16 cellular contexts compared by ENCODE assay signal in the genomic region with DNA sequence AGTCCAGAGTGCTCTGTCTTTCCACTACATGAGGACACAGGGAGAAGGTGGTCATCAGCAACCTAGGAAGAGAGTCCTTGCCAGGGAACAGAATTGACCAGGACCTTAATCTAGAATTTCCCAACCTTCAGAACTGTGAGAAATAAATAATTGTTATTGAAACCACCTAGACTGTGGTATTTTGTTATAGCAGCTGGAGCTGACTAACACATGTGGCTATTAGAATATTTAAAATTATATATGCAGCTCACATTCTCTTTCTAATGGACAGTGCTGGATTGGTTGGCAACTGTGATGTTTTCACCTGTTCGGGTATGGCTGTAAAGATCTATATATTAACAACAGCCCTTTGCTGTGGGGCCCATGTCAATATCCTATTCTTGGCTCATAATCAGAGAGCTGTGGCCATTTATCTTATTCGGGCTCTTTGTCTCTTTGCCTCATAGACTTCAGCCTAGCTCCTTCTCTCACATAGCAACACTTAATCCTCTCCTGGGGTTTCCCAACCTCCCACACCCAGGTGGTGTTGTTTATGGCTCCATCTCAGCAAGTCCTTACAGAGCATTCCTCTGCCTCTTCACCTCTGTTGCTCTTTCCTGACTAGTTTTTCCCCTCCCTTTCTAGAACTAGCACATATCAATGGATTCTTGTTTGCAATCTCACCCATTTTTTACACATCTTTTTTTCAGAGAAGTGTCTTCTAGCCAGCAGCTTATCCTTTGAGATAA. TPM values are rescaled to one million over a fixed set of nuclear protein-coding genes. Genes with fewer than 3 reads are reported as not detected.
DNase-seq lines count a peak whose midpoint lies in the region; ATAC-seq, FAIRE-seq and TF ChIP-seq lines count a peak whose summit lies in the region.
"Had no signal": no experiment of that assay in that cellular context is flagged by ENCODE, and none has a peak within 500 bp of the region (broad histone marks: within the 10 kb centered on the region; RNA-seq: fewer than 3 reads in every experiment).

No MANE protein-coding gene starts in this region.

- peak; percentile 1 for DNase-seq in DMS 273 (lab: John Stamatoyannopoulos, UW; ENCODE audit: unreplicated experiment)
- no peak for DNase-seq in DMS 273 treated with DMSO at 0.1 percent for 48 hours (lab: John Stamatoyannopoulos, UW)
- DNase-seq in K562 (ENCODE audit: extremely low read depth in 1 of 4, low spot score in 3 of 4): no peak
- DNase-seq in iPS-NIHi11 (ENCODE audit: low spot score): peak; percentile 19
- DNase-seq in smooth muscle cell (lab: John Stamatoyannopoulos, UW; ENCODE audit: unreplicated experiment): no peak
- no peak for DNase-seq in activated CD4-positive, alpha-beta T cell treated with anti-CD3 and anti-CD28 coated beads for 48 hours
- DNase-seq in NCI-H187 treated with DMSO at 0.1 percent for 48 hours (lab: John Stamatoyannopoulos, UW): no peak
- DNase-seq: H7, IMR-90, MV-4-11, NCI-H1436, NCI-H2081 treated with DMSO at 0.1 percent for 48 hours, NCI-H446 had no signal

- H3K9me3 ChIP-seq in K562 (replicated peaks; ENCODE audit: control insufficient read depth, insufficient read depth, low read depth, low read length) (no peaks in the 10 kb centered on the region), smooth muscle cell (replicated peaks; ENCODE audit: low read depth) (no peaks in the 10 kb centered on the region)

- ATAC-seq in K562: no peak
- no peak for ATAC-seq in HG03460 (IDR thresholded peaks at IDR 0.05; ENCODE audit: unreplicated experiment)

- H4K20me1 ChIP-seq in K562 (replicated peaks; ENCODE audit: control insufficient read depth, insufficient read depth, low read length) (no peaks in the 10 kb centered on the region), smooth muscle cell (ENCODE audit: low read depth) (no peaks in the 10 kb centered on the region)
- H4K20me1 ChIP-seq: BLaER1 had no signal

- TF ChIP-seq RAD21 in K562 (CRISPR knock-in tag; conservative IDR thresholded peaks at IDR 0.05 in 1 of 2, IDR thresholded peaks at IDR 0.05 in 1 of 2): no peak

- POLR2A ChIA-PET in K562 (lab: Yijun Ruan, JAX): interaction anchor here (1.8 kb wide), 1 partner anchor 11 kb away, joined by 5 read pairs; no protein-coding TSS in a partner anchor

- BruUV-seq in K562 (replicated peaks; lab: Mats Ljungman, UMichigan): no TSS peak

- no peak overlapping the region for H3K4me2 ChIP-seq in K562 (ENCODE audit: insufficient read depth, low read length)
- H3K4me2 ChIP-seq in smooth muscle cell: peak overlapping the region; percentile 7
- H3K4me2 ChIP-seq: BLaER1 had no signal

- H3K4me1 ChIP-seq in K562 (replicated peaks in 1 of 2; ENCODE audit: control insufficient read depth in 2 of 2, insufficient read depth in 2 of 2, low read length in 2 of 2) (no peaks in the 10 kb centered on the region; a peak in 2 of 5 replicates), smooth muscle cell (ENCODE audit: low read depth) (peaks cover 6% of the 10 kb centered on the region)
- H3K4me1 ChIP-seq: BLaER1 had no signal

- no peak for TF ChIP-seq POLR2A in K562 (conservative IDR thresholded peaks at IDR 0.05)

- TF ChIP-seq CTCF in K562 (IDR thresholded peaks at IDR 0.05 in 2 of 3, conservative IDR thresholded peaks at IDR 0.05 in 1 of 3; ENCODE audit: insufficient read depth in 2 of 3, low read depth in 1 of 3, low read length in 3 of 3) (no peak), smooth muscle cell (IDR thresholded peaks at IDR 0.05; ENCODE audit: borderline replicate concordance, insufficient read depth, poor library complexity, severe bottlenecking) (no peak)

- H3K9ac ChIP-seq in K562 (ENCODE audit: insufficient read depth in 1 of 2, low read depth in 2 of 2, low read length in 2 of 2) (no peak overlapping the region), smooth muscle cell (ENCODE audit: low read depth) (no peak overlapping the region)
- H3K9ac ChIP-seq: BLaER1 had no signal

- no peaks in the 10 kb centered on the region for H3K9me1 ChIP-seq in K562 (ENCODE audit: control insufficient read depth, insufficient read depth, low read length)

- H3K27me3 ChIP-seq in K562 (ENCODE audit: control insufficient read depth in 2 of 2, insufficient read depth in 2 of 2, low read length in 2 of 2) (no peaks in the 10 kb centered on the region), smooth muscle cell (ENCODE audit: low read depth) (no peaks in the 10 kb centered on the region)
- H3K27me3 ChIP-seq: BLaER1 had no signal

- TF ChIP-seq EP300 in K562 (IDR thresholded peaks at IDR 0.05; ENCODE audit: low read length): no peak

- CTCF ChIA-PET in K562 (lab: Yijun Ruan, JAX; ENCODE audit: low intra/inter-chr PET ratio): no interaction called here

- in situ Hi-C loops in K562 (cut with MboI): no loop called here

- H3K79me2 ChIP-seq in K562 (ENCODE audit: control insufficient read depth, insufficient read depth, low read length) (no peaks in the 10 kb centered on the region), smooth muscle cell (ENCODE audit: low read depth) (no peaks in the 10 kb centered on the region)

- H3K4me3 ChIP-seq in K562: no peak overlapping the region
- no peak overlapping the region for H3K4me3 ChIP-seq in smooth muscle cell
- H3K4me3 ChIP-seq: BLaER1 had no signal

- 8% methylated on average over 2 of the region's 2 CpGs for WGBS in K562 (ENCODE audit: insufficient coverage, low coverage, missing lambda C conversion rate)
- 92% methylated on average over 2 of the region's 2 CpGs for WGBS in smooth muscle cell (ENCODE audit: low lambda C conversion rate)

- intact Hi-C loops in K562 (cut with micrococcal nuclease): no loop called here

- H2AFZ ChIP-seq in K562 (ENCODE audit: low read depth, low read length) (no peak overlapping the region), smooth muscle cell (ENCODE audit: low read depth) (no peak overlapping the region)

- FAIRE-seq in K562 (lab: Jason Lieb, UNC): no peak

- H3K27ac ChIP-seq in K562 (ENCODE audit: extremely low read depth, low read depth, low read length): no peak overlapping the region
- H3K27ac ChIP-seq in smooth muscle cell (ENCODE audit: low read depth): no peak overlapping the region
- H3K27ac ChIP-seq: 22Rv1, BLaER1 had no signal

- H3F3A ChIP-seq in smooth muscle cell (ENCODE audit: low read depth): peaks cover 4% of the 10 kb centered on the region

- H3K36me3 ChIP-seq in K562 (ENCODE audit: control insufficient read depth, insufficient read depth, low read length) (no peaks in the 10 kb centered on the region), smooth muscle cell (ENCODE audit: low read depth) (no peaks in the 10 kb centered on the region)
- H3K36me3 ChIP-seq: BLaER1 had no signal

TF ChIP-seq in K562, 482 proteins besides CTCF, POLR2A, EP300 and RAD21:
- TF ChIP-seq CBFA2T3 (IDR thresholded peaks at IDR 0.05) (0 out of 2 replicates have a peak, but pooled peaks have one; percentile 5), TGIF2 (CRISPR knock-in tag; IDR thresholded peaks at IDR 0.05) (no peak), ZNF12 (CRISPR knock-in tag; IDR thresholded peaks at IDR 0.05) (peak; percentile 67; the same call in 1 of the 2 replicates)

RNA-seq across cellular contexts. Expression of gene AMOTL1, which starts 46.4 kb away (rescaled TPM):
- 33.3 and 42.6 TPM in 2 replicates for total RNA-seq in K562 (2011; cell fraction: chromatin; rRNA removed; ENCODE audit: low replicate concordance)
- 17.8 and 18.0 TPM in 2 replicates for total RNA-seq in K562 (2011; cell fraction: nucleolus; rRNA removed)
- 26.3 and 39.2 TPM in 2 replicates for total RNA-seq in K562 (2011; cell fraction: nucleoplasm; rRNA removed)
- total RNA-seq in K562 (2014; rRNA removed) (20.9 and 22.1 TPM in 2 replicates), K562 (2014; rRNA removed; fragmentation: Illumina TruSeq; extraction: Trizol) (14.0 and 14.4 TPM in 2 replicates), K562 (2015; rRNA removed; fragmentation: Illumina TruSeq; extraction: Trizol) (12.8 and 12.9 TPM in 2 replicates), K562 (2021) (29.9 and 35.4 TPM in 2 replicates), smooth muscle cell (61.0 and 63.5 TPM in 2 replicates)
- polyA plus RNA-seq in K562 (2011; rRNA removed) (2.5 and 16.7 TPM in 2 replicates), K562 (2014; fragmentation: Illumina TruSeq; extraction: Trizol) (18.7 and 18.8 TPM in 2 replicates), K562 (2014; fragmentation: Nextera tagmentation; extraction: Ambion mirVana) (1 to 10 TPM; 4.0 to 4.7 TPM), K562 (2014; rRNA removed) (12.6 and 13.3 TPM in 2 replicates), smooth muscle cell (23.4 and 23.8 TPM in 2 replicates)
- polyA plus RNA-seq in K562 (2011; cell fraction: cytosol; rRNA removed): 2.0 and 12.2 TPM in 2 replicates
- 3.0 and 21.5 TPM in 2 replicates for polyA plus RNA-seq in K562 (2011; cell fraction: nucleus; rRNA removed)
- polyA plus RNA-seq in K562 (2012): 17.9 and 23.2 TPM in 2 replicates
- 5.5 and 37.5 TPM in 2 replicates for polyA minus RNA-seq in K562 (2011; rRNA and poly(A)+ RNA removed)
- polyA minus RNA-seq in K562 (2011; cell fraction: cytosol; rRNA and poly(A)+ RNA removed): 3.5 and 21.8 TPM in 2 replicates
- polyA minus RNA-seq in K562 (2011; cell fraction: nucleus; rRNA and poly(A)+ RNA removed): 3.9 and 17.8 TPM in 2 replicates

Comparison
In these comparisons a context has a peak if more than half of its experiments do, and no peak if none do; other contexts are left out.
1. DNase-seq: peak in DMS 273 (single experiment) and iPS-NIHi11 (single experiment); none in DMS 273 treated with DMSO at 0.1 percent for 48 hours (single experiment), K562 (0 of 4), smooth muscle cell (single experiment), activated CD4-positive, alpha-beta T cell treated with anti-CD3 and anti-CD28 coated beads for 48 hours (single experiment) and NCI-H187 treated with DMSO at 0.1 percent for 48 hours (single experiment).